ENCODE assay signal across 8 cellular contexts in genomic region chr5:141850786-141851185, GRCh38. TPM values are rescaled to one million over a fixed set of nuclear protein-coding genes. Genes with fewer than 3 reads are reported as not detected.
DNase-seq lines count a peak whose midpoint lies in the region; ATAC-seq, FAIRE-seq and TF ChIP-seq lines count a peak whose summit lies in the region.

No MANE protein-coding gene starts in this region.

- intact Hi-C loops in left ventricle myocardium inferior (cut with micrococcal nuclease) (no loop called here), Right ventricle myocardium inferior (cut with DNase I) (no loop called here), body of pancreas (cut with DNase I) (no loop called here), vagina (cut with DNase I) (no loop called here)

- H3K9me3 ChIP-seq in left ventricle myocardium inferior (replicated peaks) (no peaks in the 10 kb centered on the region), body of pancreas (no peaks in the 10 kb centered on the region), vagina (no peaks in the 10 kb centered on the region)

- H3K36me3 ChIP-seq in left ventricle myocardium inferior (peaks cover 10% of the 10 kb centered on the region), body of pancreas (replicated peaks in 1 of 2; ENCODE audit: insufficient read depth in 1 of 2, low read depth in 2 of 2) (no peaks in the 10 kb centered on the region), vagina (no peaks in the 10 kb centered on the region)

- no peaks in the 10 kb centered on the region for H3K27me3 Mint-ChIP-seq in mesothelial cell of epicardium (ENCODE audit: low read depth)

- no peak for TF ChIP-seq POLR2A in body of pancreas (IDR thresholded peaks at IDR 0.05)
- no peak for TF ChIP-seq POLR2A in vagina (IDR thresholded peaks at IDR 0.05)

- no peak for TF ChIP-seq CTCF in left ventricle myocardium inferior (IDR thresholded peaks at IDR 0.05; ENCODE audit: borderline replicate concordance)
- TF ChIP-seq CTCF in body of pancreas (IDR thresholded peaks at IDR 0.05) = no peak
- TF ChIP-seq CTCF in mesothelial cell of epicardium (IDR thresholded peaks at IDR 0.05; ENCODE audit: unreplicated experiment) = no peak
- TF ChIP-seq CTCF in vagina (IDR thresholded peaks at IDR 0.05) = no peak

- ATAC-seq in Right ventricle myocardium inferior (no peak), body of pancreas (no peak)

- H3K36me3 Mint-ChIP-seq in mesothelial cell of epicardium = no peaks in the 10 kb centered on the region

- H3K4me1 ChIP-seq in left ventricle myocardium inferior (peaks cover 75% of the 10 kb centered on the region), body of pancreas (peaks cover 23% of the 10 kb centered on the region), vagina (peaks cover 34% of the 10 kb centered on the region)

- H3K27ac ChIP-seq in left ventricle myocardium inferior (replicated peaks) (peak overlapping the region; percentile 98), body of pancreas (peak overlapping the region; percentile 59 to 96 (median 94)), vagina (peak overlapping the region; percentile 99)

- no peak for DNase-seq in left ventricle myocardium inferior
- DNase-seq in Right ventricle myocardium inferior (ENCODE audit: missing footprints) = no peak
- no peak for DNase-seq in body of pancreas
- DNase-seq in mesothelial cell of epicardium (ENCODE audit: low spot score in 2 of 2, unreplicated experiment in 2 of 2) = no peak
- no peak for DNase-seq in vagina (ENCODE audit: extremely low spot score in 2 of 2)
- no peak for DNase-seq in NCI-H2029 treated with DMSO at 0.1 percent for 48 hours (lab: John Stamatoyannopoulos, UW)
- DNase-seq in NCI-H345 (lab: John Stamatoyannopoulos, UW) = no peak
- DNase-seq in RCC 7860 (ENCODE audit: low spot score) = no peak

- H3K4me3 Mint-ChIP-seq in mesothelial cell of epicardium = peak overlapping the region; percentile 72

- peak overlapping the region; percentile 90 for H3K27ac Mint-ChIP-seq in mesothelial cell of epicardium

- H3K27me3 ChIP-seq in left ventricle myocardium inferior (ENCODE audit: low read depth) (peaks cover 8% of the 10 kb centered on the region), body of pancreas (no peaks in the 10 kb centered on the region), vagina (no peaks in the 10 kb centered on the region)

- WGBS in body of pancreas, 2 donors = 0 to 39% methylated on average over 1 to 8 of the region's 10 CpGs

- FAIRE-seq in RCC 7860 (lab: Jason Lieb, UNC) = no peak

- H3K9me3 Mint-ChIP-seq in mesothelial cell of epicardium = no peaks in the 10 kb centered on the region

- peaks cover 19% of the 10 kb centered on the region for H3K4me1 Mint-ChIP-seq in mesothelial cell of epicardium

- H3K4me3 ChIP-seq in left ventricle myocardium inferior = peak overlapping the region; percentile 85
- H3K4me3 ChIP-seq in body of pancreas = no peak overlapping the region
- H3K4me3 ChIP-seq in vagina = peak overlapping the region; percentile 58 to 86

RNA-seq across cellular contexts. Expression of gene PCDH1, which starts 27.4 kb away (rescaled TPM):
- total RNA-seq in left ventricle myocardium inferior (16.1 TPM), Right ventricle myocardium inferior (21.0 TPM), body of pancreas (10 to 100 TPM; 24.9 to 31.3 TPM), mesothelial cell of epicardium (5.1 to 6.1 TPM (median 5.4 TPM) in 3 replicates), vagina (38.8 TPM)

Comparison
In these comparisons a context has a peak if more than half of its experiments do, and no peak if none do; other contexts are left out.
1. H3K4me3 ChIP-seq: peak in left ventricle myocardium inferior (single experiment) and vagina (2 of 2); none in body of pancreas (0 of 2).
2. Peak in every context shown above with its lines, with median percentiles within 50 percentile points of each other: H3K27ac ChIP-seq.